ENCODE assay signal across 16 cellular contexts in the genomic region with DNA sequence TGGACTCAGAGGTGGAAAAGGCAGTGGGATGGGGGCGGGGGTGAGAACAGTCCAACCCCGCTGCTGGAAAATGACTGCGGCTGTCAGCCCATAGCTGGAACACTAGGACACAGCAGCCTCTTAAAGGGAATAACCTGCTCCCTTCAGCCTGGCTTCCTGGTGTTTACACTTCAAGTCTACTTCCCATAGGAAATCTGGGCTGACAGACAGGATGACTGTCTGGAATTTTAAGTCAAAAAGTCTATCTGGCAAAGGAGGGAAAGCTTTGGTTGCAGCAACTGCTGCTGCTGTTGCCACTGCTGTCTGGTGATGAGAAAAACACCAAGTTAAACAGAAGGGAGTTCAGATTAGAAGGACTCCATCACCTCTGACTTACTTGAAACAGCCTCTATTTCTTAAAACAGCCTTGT.
"Had no signal": no experiment of that assay in that cellular context is flagged by ENCODE, and none has a peak within 500 bp of the region (broad histone marks: within the 10 kb centered on the region; RNA-seq: fewer than 3 reads in every experiment).

No MANE protein-coding gene starts in this region.

- DNase-seq: activated CD4-positive, alpha-beta memory T cell treated with anti-CD3 and anti-CD28 coated beads, Interleukin-2, amount 10 ng/mL, durations not matched to agents 7 days and 5 days; activated gamma-delta T cell treated with Interleukin-2 at 50 U/mL for 16 hours; activated naive CD8-positive, alpha-beta T cell treated with anti-CD3 and anti-CD28 coated beads for 36 hours; activated T-cell treated with anti-CD3 and anti-CD28 coated beads, Interleukin-2, amount 50 U/mL, for 48 hours; aorta; effector CD4-positive, alpha-beta T cell; immature natural killer cell; left colon; psoas muscle; stimulated activated CD4-positive, alpha-beta T cell treated with anti-CD3 and anti-CD28 coated beads, Interleukin-4, amount 100 ng/mL, for 1 hour; stimulated activated CD8-positive, alpha-beta memory T cell treated with anti-CD3 and anti-CD28 coated beads, Interleukin-4, amount 100 ng/mL, for 48 hours; T-helper 9 cell had no signal

- H3K36me3 Mint-ChIP-seq: immature natural killer cell, memory B cell had no signal

- H3K27ac ChIP-seq: epithelial cell of prostate, psoas muscle, thoracic aorta had no signal

- H3K27ac Mint-ChIP-seq: activated CD4-positive, alpha-beta memory T cell treated with anti-CD3 and anti-CD28 coated beads, Interleukin-2, amount 10 ng/mL, durations not matched to agents 7 days and 5 days; activated naive CD8-positive, alpha-beta T cell treated with anti-CD3 and anti-CD28 coated beads for 36 hours; immature natural killer cell; memory B cell; stimulated activated naive CD8-positive, alpha-beta T cell treated with anti-CD3 and anti-CD28 coated beads, Interleukin-15, Interleukin-2, amounts not matched to agents 100 ng/mL and 50 ng/mL, for 24 hours had no signal

- H3K4me3 Mint-ChIP-seq: activated CD4-positive, alpha-beta memory T cell treated with anti-CD3 and anti-CD28 coated beads, Interleukin-2, amount 10 ng/mL, durations not matched to agents 7 days and 5 days; activated naive CD8-positive, alpha-beta T cell treated with anti-CD3 and anti-CD28 coated beads for 36 hours; immature natural killer cell; memory B cell; stimulated activated naive CD8-positive, alpha-beta T cell treated with anti-CD3 and anti-CD28 coated beads, Interleukin-15, Interleukin-2, amounts not matched to agents 100 ng/mL and 50 ng/mL, for 24 hours had no signal

- ATAC-seq: left colon, psoas muscle had no signal

- H3K36me3 ChIP-seq: thoracic aorta had no signal

- H3K4me1 Mint-ChIP-seq: activated CD4-positive, alpha-beta memory T cell treated with anti-CD3 and anti-CD28 coated beads, Interleukin-2, amount 10 ng/mL, durations not matched to agents 7 days and 5 days; activated naive CD8-positive, alpha-beta T cell treated with anti-CD3 and anti-CD28 coated beads for 36 hours; immature natural killer cell; memory B cell had no signal

- H3K4me1 ChIP-seq: psoas muscle had no signal

- H3K9me3 ChIP-seq: psoas muscle, thoracic aorta had no signal

- H3K4me3 ChIP-seq: psoas muscle, thoracic aorta had no signal

- H3K9me3 Mint-ChIP-seq: activated CD4-positive, alpha-beta memory T cell treated with anti-CD3 and anti-CD28 coated beads, Interleukin-2, amount 10 ng/mL, durations not matched to agents 7 days and 5 days; activated naive CD8-positive, alpha-beta T cell treated with anti-CD3 and anti-CD28 coated beads for 36 hours; immature natural killer cell; memory B cell; stimulated activated naive CD8-positive, alpha-beta T cell treated with anti-CD3 and anti-CD28 coated beads, Interleukin-15, Interleukin-2, amounts not matched to agents 100 ng/mL and 50 ng/mL, for 24 hours had no signal
